In genomic region chr22:26483439-26484359, GRCh38 we compare ENCODE assay signal across 1 cellular context.
TF ChIP-seq lines count a peak whose summit lies in the region.

HPS4 (minus strand) TSS chr22:26483783; CDS start chr22:26481762, 2,021 bp downstream.
SRRD (plus strand) TSS chr22:26483877; CDS start chr22:26483891, 14 bp downstream.

TF ChIP-seq in K562, 482 proteins besides CTCF, POLR2A, EP300 and RAD21 (continued from another document and continues in another):
- no peak for TF ChIP-seq ELF4 (CRISPR knock-in tag; IDR thresholded peaks at IDR 0.05)
- no peak for TF ChIP-seq CEBPZ (IDR thresholded peaks at IDR 0.05; ENCODE audit: borderline replicate concordance, low read depth, low read length)
- TF ChIP-seq ZNF79 (CRISPR knock-in tag; IDR thresholded peaks at IDR 0.05; ENCODE audit: low read depth) = no peak
- TF ChIP-seq TAF15 (IDR thresholded peaks at IDR 0.05; ENCODE audit: low read depth, low read length) = no peak
- TF ChIP-seq SP1 (CRISPR knock-in tag; IDR thresholded peaks at IDR 0.05) = peak; percentile 78
- no peak for TF ChIP-seq ZBTB26 (CRISPR knock-in tag; IDR thresholded peaks at IDR 0.05)
- TF ChIP-seq, protein P1, sequence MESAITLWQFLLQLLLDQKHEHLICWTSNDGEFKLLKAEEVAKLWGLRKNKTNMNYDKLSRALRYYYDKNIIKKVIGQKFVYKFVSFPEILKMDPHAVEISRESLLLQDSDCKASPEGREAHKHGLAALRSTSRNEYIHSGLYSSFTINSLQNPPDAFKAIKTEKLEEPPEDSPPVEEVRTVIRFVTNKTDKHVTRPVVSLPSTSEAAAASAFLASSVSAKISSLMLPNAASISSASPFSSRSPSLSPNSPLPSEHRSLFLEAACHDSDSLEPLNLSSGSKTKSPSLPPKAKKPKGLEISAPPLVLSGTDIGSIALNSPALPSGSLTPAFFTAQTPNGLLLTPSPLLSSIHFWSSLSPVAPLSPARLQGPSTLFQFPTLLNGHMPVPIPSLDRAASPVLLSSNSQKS (CRISPR knock-in tag; IDR thresholded peaks at IDR 0.05) = no peak
- TF ChIP-seq SOX6 (IDR thresholded peaks at IDR 0.05) = 0 out of 2 replicates have a peak, but pooled peaks have one; percentile 15
- peak; percentile 32; the same call in 1 of the 2 replicates for TF ChIP-seq NCOR1 (IDR thresholded peaks at IDR 0.05)
- TF ChIP-seq ZBTB17 (CRISPR knock-in tag; IDR thresholded peaks at IDR 0.05) = no peak
- TF ChIP-seq HSF4 (CRISPR knock-in tag; IDR thresholded peaks at IDR 0.05; ENCODE audit: borderline replicate concordance) = no peak
- peak; percentile 98 for TF ChIP-seq ATF1 (CRISPR knock-in tag; IDR thresholded peaks at IDR 0.05)
- TF ChIP-seq ATF1 (tag; IDR thresholded peaks at IDR 0.05) = peak; percentile 99
- TF ChIP-seq ZNF780A (CRISPR knock-in tag; IDR thresholded peaks at IDR 0.05) = no peak
- TF ChIP-seq, protein P2, sequence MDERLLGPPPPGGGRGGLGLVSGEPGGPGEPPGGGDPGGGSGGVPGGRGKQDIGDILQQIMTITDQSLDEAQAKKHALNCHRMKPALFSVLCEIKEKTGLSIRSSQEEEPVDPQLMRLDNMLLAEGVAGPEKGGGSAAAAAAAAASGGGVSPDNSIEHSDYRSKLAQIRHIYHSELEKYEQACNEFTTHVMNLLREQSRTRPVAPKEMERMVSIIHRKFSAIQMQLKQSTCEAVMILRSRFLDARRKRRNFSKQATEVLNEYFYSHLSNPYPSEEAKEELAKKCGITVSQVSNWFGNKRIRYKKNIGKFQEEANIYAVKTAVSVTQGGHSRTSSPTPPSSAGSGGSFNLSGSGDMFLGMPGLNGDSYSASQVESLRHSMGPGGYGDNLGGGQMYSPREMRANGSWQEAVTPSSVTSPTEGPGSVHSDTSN (CRISPR knock-in tag; IDR thresholded peaks at IDR 0.05; ENCODE audit: low read depth) = no peak
- TF ChIP-seq, protein P2 (tag; conservative IDR thresholded peaks at IDR 0.05; ENCODE audit: low read depth) = no peak
- TF ChIP-seq, protein P3, sequence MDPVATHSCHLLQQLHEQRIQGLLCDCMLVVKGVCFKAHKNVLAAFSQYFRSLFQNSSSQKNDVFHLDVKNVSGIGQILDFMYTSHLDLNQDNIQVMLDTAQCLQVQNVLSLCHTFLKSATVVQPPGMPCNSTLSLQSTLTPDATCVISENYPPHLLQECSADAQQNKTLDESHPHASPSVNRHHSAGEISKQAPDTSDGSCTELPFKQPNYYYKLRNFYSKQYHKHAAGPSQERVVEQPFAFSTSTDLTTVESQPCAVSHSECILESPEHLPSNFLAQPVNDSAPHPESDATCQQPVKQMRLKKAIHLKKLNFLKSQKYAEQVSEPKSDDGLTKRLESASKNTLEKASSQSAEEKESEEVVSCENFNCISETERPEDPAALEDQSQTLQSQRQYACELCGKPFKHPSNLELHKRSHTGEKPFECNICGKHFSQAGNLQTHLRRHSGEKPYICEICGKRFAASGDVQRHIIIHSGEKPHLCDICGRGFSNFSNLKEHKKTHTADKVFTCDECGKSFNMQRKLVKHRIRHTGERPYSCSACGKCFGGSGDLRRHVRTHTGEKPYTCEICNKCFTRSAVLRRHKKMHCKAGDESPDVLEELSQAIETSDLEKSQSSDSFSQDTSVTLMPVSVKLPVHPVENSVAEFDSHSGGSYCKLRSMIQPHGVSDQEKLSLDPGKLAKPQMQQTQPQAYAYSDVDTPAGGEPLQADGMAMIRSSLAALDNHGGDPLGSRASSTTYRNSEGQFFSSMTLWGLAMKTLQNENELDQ (CRISPR knock-in tag; IDR thresholded peaks at IDR 0.05; ENCODE audit: borderline replicate concordance) = no peak
- TF ChIP-seq L3MBTL2 (IDR thresholded peaks at IDR 0.05) = peak; percentile 56; the same call in 1 of the 2 replicates
- no peak for TF ChIP-seq ZBTB7A (IDR thresholded peaks at IDR 0.05; ENCODE audit: borderline replicate concordance, control insufficient read depth, low read depth, low read length)
- TF ChIP-seq ZNF77 (CRISPR knock-in tag; IDR thresholded peaks at IDR 0.05) = no peak
- peak; percentile 97 for TF ChIP-seq ZFP36 (IDR thresholded peaks at IDR 0.05; ENCODE audit: low read depth, low read length, partially characterized antibody)
- TF ChIP-seq SMAD4 (CRISPR knock-in tag; conservative IDR thresholded peaks at IDR 0.05) = 0 out of 2 replicates have a peak, but pooled peaks have one; percentile 52
- TF ChIP-seq FOSL1 (tag; conservative IDR thresholded peaks at IDR 0.05) = peak; percentile 47
- TF ChIP-seq, protein P4, sequence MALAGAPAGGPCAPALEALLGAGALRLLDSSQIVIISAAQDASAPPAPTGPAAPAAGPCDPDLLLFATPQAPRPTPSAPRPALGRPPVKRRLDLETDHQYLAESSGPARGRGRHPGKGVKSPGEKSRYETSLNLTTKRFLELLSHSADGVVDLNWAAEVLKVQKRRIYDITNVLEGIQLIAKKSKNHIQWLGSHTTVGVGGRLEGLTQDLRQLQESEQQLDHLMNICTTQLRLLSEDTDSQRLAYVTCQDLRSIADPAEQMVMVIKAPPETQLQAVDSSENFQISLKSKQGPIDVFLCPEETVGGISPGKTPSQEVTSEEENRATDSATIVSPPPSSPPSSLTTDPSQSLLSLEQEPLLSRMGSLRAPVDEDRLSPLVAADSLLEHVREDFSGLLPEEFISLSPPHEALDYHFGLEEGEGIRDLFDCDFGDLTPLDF (CRISPR knock-in tag; IDR thresholded peaks at IDR 0.05) = no peak
- no peak for TF ChIP-seq MAFK (IDR thresholded peaks at IDR 0.05; ENCODE audit: low read length)
- peak; percentile 58; the same call in 1 of the 2 replicates for TF ChIP-seq NR2C1 (IDR thresholded peaks at IDR 0.05)
- TF ChIP-seq NR2C1 (tag; IDR thresholded peaks at IDR 0.05) = peak; percentile 62; the same call in 1 of the 2 replicates
- no peak for TF ChIP-seq BDP1 (IDR thresholded peaks at IDR 0.05; ENCODE audit: insufficient read depth, insufficient read length)
- no peak for TF ChIP-seq CBFB (CRISPR knock-in tag; IDR thresholded peaks at IDR 0.05)
- no peak for TF ChIP-seq FIP1L1 (IDR thresholded peaks at IDR 0.05; ENCODE audit: low read depth, low read length, poor library complexity, severe bottlenecking)
- TF ChIP-seq HNRNPK (IDR thresholded peaks at IDR 0.05; ENCODE audit: low read depth, low read length, poor library complexity, severe bottlenecking) = no peak
- peak in 1 of 2 experiments; percentile 88; a peak in 2 of 4 replicates for TF ChIP-seq TBL1XR1 (IDR thresholded peaks at IDR 0.05; ENCODE audit: low read length in 2 of 2)
- no peak for TF ChIP-seq ZBED1 (IDR thresholded peaks at IDR 0.05)
- TF ChIP-seq ZFX (CRISPR knock-in tag; IDR thresholded peaks at IDR 0.05) = peak; percentile 83
- peak; percentile 96 for TF ChIP-seq ESRRA (IDR thresholded peaks at IDR 0.05; ENCODE audit: borderline replicate concordance, low read depth)
- peak; percentile 84; the same call in 1 of the 2 replicates for TF ChIP-seq EP400 (IDR thresholded peaks at IDR 0.05)
- no peak for TF ChIP-seq GTF2B (IDR thresholded peaks at IDR 0.05; ENCODE audit: extremely low read depth, insufficient read length)
- TF ChIP-seq TEAD1 (CRISPR knock-in tag; IDR thresholded peaks at IDR 0.05) = peak in 1 of 2 experiments; percentile 40; a peak in 1 of 4 replicates
- no peak for TF ChIP-seq E2F5 (CRISPR knock-in tag; IDR thresholded peaks at IDR 0.05)
- no peak for TF ChIP-seq HMG20B (CRISPR knock-in tag; IDR thresholded peaks at IDR 0.05)
- peak; percentile 83 to 85 for TF ChIP-seq NRF1 (conservative IDR thresholded peaks at IDR 0.05 in 1 of 2, IDR thresholded peaks at IDR 0.05 in 1 of 2)
- TF ChIP-seq E2F3 (CRISPR knock-in tag; IDR thresholded peaks at IDR 0.05) = no peak
- no peak for TF ChIP-seq TCF15 (CRISPR knock-in tag; IDR thresholded peaks at IDR 0.05)
- peak; percentile 68; the same call in 1 of the 2 replicates for TF ChIP-seq CGGBP1 (CRISPR knock-in tag; IDR thresholded peaks at IDR 0.05)
- TF ChIP-seq KDM5B (IDR thresholded peaks at IDR 0.05; ENCODE audit: insufficient replicate concordance, low read depth, low read length) = peak; percentile 57
- TF ChIP-seq, protein P5, sequence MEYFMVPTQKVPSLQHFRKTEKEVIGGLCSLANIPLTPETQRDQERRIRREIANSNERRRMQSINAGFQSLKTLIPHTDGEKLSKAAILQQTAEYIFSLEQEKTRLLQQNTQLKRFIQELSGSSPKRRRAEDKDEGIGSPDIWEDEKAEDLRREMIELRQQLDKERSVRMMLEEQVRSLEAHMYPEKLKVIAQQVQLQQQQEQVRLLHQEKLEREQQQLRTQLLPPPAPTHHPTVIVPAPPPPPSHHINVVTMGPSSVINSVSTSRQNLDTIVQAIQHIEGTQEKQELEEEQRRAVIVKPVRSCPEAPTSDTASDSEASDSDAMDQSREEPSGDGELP (CRISPR knock-in tag; IDR thresholded peaks at IDR 0.05; ENCODE audit: borderline replicate concordance) = peak; percentile 86
- TF ChIP-seq E2F8 (IDR thresholded peaks at IDR 0.05; ENCODE audit: low read depth, partially characterized antibody) = no peak
- TF ChIP-seq HIVEP1 (CRISPR knock-in tag; IDR thresholded peaks at IDR 0.05) = no peak
- TF ChIP-seq SIRT6 (IDR thresholded peaks at IDR 0.05; ENCODE audit: low read depth, low read length) = no peak
